Comparison of ENCODE assay signal across 9 cellular contexts in the genomic region with DNA sequence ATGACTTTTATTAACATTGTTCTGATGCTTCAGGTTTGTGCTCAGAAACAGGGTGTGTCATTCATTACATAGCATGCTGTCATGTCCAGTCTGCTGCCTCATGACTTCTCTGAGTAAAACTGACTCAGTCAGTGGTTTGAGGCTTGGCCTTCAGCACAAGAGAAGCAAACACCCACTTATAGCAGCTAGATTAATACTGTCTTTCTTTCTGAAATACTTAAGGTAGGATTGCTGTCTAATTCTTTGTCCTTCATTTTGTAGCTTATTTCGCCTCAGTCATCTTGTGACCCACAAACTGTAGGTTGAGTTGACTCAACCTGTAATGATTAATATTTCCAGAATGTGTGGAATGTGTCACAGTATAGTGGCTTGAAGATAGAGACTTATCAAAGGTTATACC. TPM values are rescaled to one million over a fixed set of nuclear protein-coding genes. Genes with fewer than 3 reads are reported as not detected.
DNase-seq lines count a peak whose midpoint lies in the region; ATAC-seq, FAIRE-seq and TF ChIP-seq lines count a peak whose summit lies in the region.
"Had no signal": no experiment of that assay in that cellular context is flagged by ENCODE, and none has a peak within 500 bp of the region (broad histone marks: within the 10 kb centered on the region; RNA-seq: fewer than 3 reads in every experiment).

No MANE protein-coding gene starts in this region.

- peak overlapping the region; percentile 35 for H3K27ac Mint-ChIP-seq in endodermal cell
- no peak overlapping the region for H3K27ac Mint-ChIP-seq in T-cell

- H4K8ac ChIP-seq in IMR-90 (ENCODE audit: low read depth in 2 of 2, low read length in 2 of 2) = 0 out of 4 replicates have a peak overlapping the region, but pooled peaks of 1 of the 2 experiments have one; percentile 28

- no peak overlapping the region for H2AFZ ChIP-seq in IMR-90 (replicated peaks; ENCODE audit: low read length, poor library complexity)

- POLR2A ChIA-PET in IMR-90 (lab: Charles Lee; ENCODE audit: unreplicated experiment) = no interaction called here
- POLR2A ChIA-PET in T-cell (lab: Charles Lee) = no interaction called here

- ATAC-seq in GM19395 (IDR thresholded peaks at IDR 0.05; ENCODE audit: unreplicated experiment) (peak; percentile 46), IMR-90 (ENCODE audit: low read depth) (peak; percentile 89), pancreas (peak; percentile 53 to 91 (median 78)), T-cell (replicated peaks in 1 of 4) (no peak), HG03457 (IDR thresholded peaks at IDR 0.05; ENCODE audit: unreplicated experiment) (no peak)

- no peaks in the 10 kb centered on the region for H3K4me1 Mint-ChIP-seq in endodermal cell
- no peaks in the 10 kb centered on the region for H3K4me1 Mint-ChIP-seq in T-cell

- in situ Hi-C loops in IMR-90 (cut with MboI; ENCODE audit: low sequenced_read_pairs) = no loop called here
- in situ Hi-C loops in GM13976 (cut with MboI; ENCODE audit: low sequenced_read_pairs, unreplicated experiment) = no loop called here

- H3K79me1 ChIP-seq in IMR-90 (ENCODE audit: low read depth in 1 of 2, low read length in 2 of 2) = peaks cover 4 to 26% of the 10 kb centered on the region in 2 experiments; a peak in 3 of 4 replicates

- no peak overlapping the region for H3K4me3 ChIP-seq in IMR-90 (ENCODE audit: insufficient read depth, low read depth, low read length)
- H3K4me3 ChIP-seq in endodermal cell (ENCODE audit: low read length) = no peak overlapping the region
- H3K4me3 ChIP-seq in pancreas = no peak overlapping the region
- H3K4me3 ChIP-seq: dorsolateral prefrontal cortex had no signal

- TF ChIP-seq RAD21 in IMR-90 (IDR thresholded peaks at IDR 0.05; ENCODE audit: low read length) = no peak

- no peak overlapping the region; the same call in 1 of the 2 replicates for H4K91ac ChIP-seq in IMR-90 (ENCODE audit: insufficient read depth, low read depth, low read length)

- no peak overlapping the region for H4K5ac ChIP-seq in IMR-90 (ENCODE audit: low read depth, low read length)

- TF ChIP-seq CTCF in IMR-90 (conservative IDR thresholded peaks at IDR 0.05; ENCODE audit: low read depth, low read length) (no peak), endodermal cell (conservative IDR thresholded peaks at IDR 0.05) (no peak), pancreas (IDR thresholded peaks at IDR 0.05) (no peak), GM13976 (IDR thresholded peaks at IDR 0.05; ENCODE audit: borderline replicate concordance, control extremely low read depth, extremely low read depth, insufficient read depth, missing control alignments) (no peak)

- H3K56ac ChIP-seq in IMR-90 (ENCODE audit: extremely low read depth, insufficient read depth, low read length) = no peak overlapping the region

- no peaks in the 10 kb centered on the region for H3K36me3 Mint-ChIP-seq in endodermal cell (ENCODE audit: low read depth)
- no peaks in the 10 kb centered on the region for H3K36me3 Mint-ChIP-seq in T-cell

- H2AK5ac ChIP-seq in IMR-90 (ENCODE audit: low read depth, low read length) = no peak overlapping the region

- 0 out of 2 replicates have a peak overlapping the region, but pooled peaks have one; percentile 32 for H3K4ac ChIP-seq in IMR-90 (ENCODE audit: low read depth, low read length)

- no peaks in the 10 kb centered on the region; the same call in 1 of the 2 replicates for H4K20me1 ChIP-seq in IMR-90 (ENCODE audit: insufficient read depth, low read length)

- H2BK20ac ChIP-seq in IMR-90 (ENCODE audit: low read depth, low read length) = 0 out of 2 replicates have a peak overlapping the region, but pooled peaks have one; percentile 0

- H3K18ac ChIP-seq in IMR-90 (ENCODE audit: low read depth, low read length) = peak overlapping the region; percentile 72; the same call in 1 of the 2 replicates

- peak overlapping the region; percentile 85 for H2BK5ac ChIP-seq in IMR-90 (ENCODE audit: low read depth, low read length, poor library complexity, severe bottlenecking)

- H3K27me3 ChIP-seq in IMR-90 (ENCODE audit: control insufficient read depth, insufficient read depth, low read length) (no peaks in the 10 kb centered on the region), endodermal cell (ENCODE audit: control insufficient read depth, insufficient read depth, low read length, poor library complexity, severe bottlenecking) (no peaks in the 10 kb centered on the region), pancreas (no peaks in the 10 kb centered on the region)
- H3K27me3 ChIP-seq: dorsolateral prefrontal cortex had no signal

- no peak overlapping the region for H2AK9ac ChIP-seq in IMR-90 (replicated peaks; ENCODE audit: low read depth, low read length, poor library complexity)

- H3K27me3 Mint-ChIP-seq in endodermal cell (ENCODE audit: insufficient read depth) (no peaks in the 10 kb centered on the region), T-cell (no peaks in the 10 kb centered on the region)

- DNase-seq in IMR-90 = peak; percentile 95
- DNase-seq in endodermal cell = no peak
- peak in 1 of 6 donors; percentile 21 for DNase-seq in pancreas
- no peak for DNase-seq in GM13976 (ENCODE audit: low spot score)
- DNase-seq in T-cell = no peak
- DNase-seq in NCI-H345 (lab: John Stamatoyannopoulos, UW) = no peak
- DNase-seq: dorsolateral prefrontal cortex had no signal

- no peak overlapping the region for H3K27ac ChIP-seq in IMR-90 (ENCODE audit: insufficient read depth, low read length)
- H3K27ac ChIP-seq in endodermal cell (ENCODE audit: low read depth, low read length) = no peak overlapping the region
- peak overlapping the region in 2 of 4 donors; percentile 43 to 49 for H3K27ac ChIP-seq in pancreas
- H3K27ac ChIP-seq: dorsolateral prefrontal cortex had no signal

- no peak for FAIRE-seq in pancreas (lab: Jason Lieb, UNC)

- peak overlapping the region; percentile 43 for H2BK120ac ChIP-seq in IMR-90 (ENCODE audit: low read depth, low read length)

- H3K4me3 Mint-ChIP-seq in endodermal cell = no peak overlapping the region
- H3K4me3 Mint-ChIP-seq in T-cell = no peak overlapping the region

- H3K9me3 Mint-ChIP-seq in endodermal cell (no peaks in the 10 kb centered on the region), T-cell (peaks cover 0 to 4% (median 4%) of the 10 kb centered on the region in 3 donors)

- CTCF ChIA-PET in IMR-90 (lab: Yijun Ruan, JAX) = no interaction called here
- CTCF ChIA-PET in T-cell (lab: Charles Lee) = no interaction called here

- H3K9me3 ChIP-seq in IMR-90 (ENCODE audit: control insufficient read depth, insufficient read depth, low read length) (no peaks in the 10 kb centered on the region), endodermal cell (ENCODE audit: control insufficient read depth, low read length) (no peaks in the 10 kb centered on the region), pancreas (no peaks in the 10 kb centered on the region)

- H3K23ac ChIP-seq in IMR-90 (ENCODE audit: low read depth, low read length) = peak overlapping the region; percentile 0; the same call in 1 of the 2 replicates

- H3K14ac ChIP-seq in IMR-90 (replicated peaks; ENCODE audit: low read depth, low read length) = 0 out of 2 replicates have a peak overlapping the region, but pooled peaks have one; percentile 61

- BruUV-seq in IMR-90 (replicated peaks; lab: Mats Ljungman, UMichigan) = no TSS peak

- dilution Hi-C loops in IMR-90 (cut with HindIII; ENCODE audit: low sequenced_read_pairs, unreplicated experiment) = no loop called here

- no peaks in the 10 kb centered on the region for H3K9me1 ChIP-seq in IMR-90 (ENCODE audit: insufficient read depth, low read length)

- no CpG with 5 or more reads among the region's 1 CpG for WGBS in IMR-90 (ENCODE audit: extremely low coverage in 2 of 2, insufficient read length in 1 of 2), 2 experiments
- 88 to 89% methylated on average over 1 of the region's 1 CpG for WGBS in endodermal cell (ENCODE audit: insufficient coverage in 1 of 2, insufficient read length in 1 of 2), 2 experiments
- WGBS in pancreas, 2 donors = 73 to 75% methylated on average over 1 of the region's 1 CpG

- intact Hi-C loops in IMR-90 (cut with micrococcal nuclease) (no loop called here), pancreas (cut with DNase I) (no loop called here)

- H2BK15ac ChIP-seq in IMR-90 (ENCODE audit: low read depth, low read length) = no peak overlapping the region

- no peaks in the 10 kb centered on the region for H3K36me3 ChIP-seq in IMR-90 (ENCODE audit: control insufficient read depth, insufficient read depth, low read length)
- no peaks in the 10 kb centered on the region for H3K36me3 ChIP-seq in endodermal cell (ENCODE audit: control insufficient read depth, insufficient read depth, low read length)
- no peaks in the 10 kb centered on the region for H3K36me3 ChIP-seq in pancreas

- no peak for TF ChIP-seq POLR2A in IMR-90 (IDR thresholded peaks at IDR 0.05; ENCODE audit: low read depth, low read length)

- peaks cover 4% of the 10 kb centered on the region; the same call in 1 of the 2 replicates for H3K4me1 ChIP-seq in IMR-90 (ENCODE audit: control insufficient read depth, insufficient read depth, low read length)
- H3K4me1 ChIP-seq in endodermal cell (ENCODE audit: control insufficient read depth, insufficient read depth, low read length) = no peaks in the 10 kb centered on the region
- peaks cover 0 to 14% (median 5%) of the 10 kb centered on the region in 3 donors for H3K4me1 ChIP-seq in pancreas

- no peak overlapping the region for H3K9ac ChIP-seq in IMR-90 (ENCODE audit: low read depth, low read length)
- no peak overlapping the region for H3K9ac ChIP-seq in endodermal cell (ENCODE audit: extremely low read depth, low read length, poor library complexity, severe bottlenecking)

- peak overlapping the region; percentile 58; the same call in 1 of the 2 replicates for H3K4me2 ChIP-seq in IMR-90 (ENCODE audit: low read depth, low read length)

TF ChIP-seq in IMR-90, 13 proteins besides CTCF, POLR2A, EP300 and RAD21 (continues in another document):
- no peak for TF ChIP-seq CEBPB (IDR thresholded peaks at IDR 0.05; ENCODE audit: low read depth, low read length)
- TF ChIP-seq NFE2L2 (IDR thresholded peaks at IDR 0.05; ENCODE audit: low read depth, low read length) = no peak
- peak; percentile 41; the same call in 1 of the 2 replicates for TF ChIP-seq BHLHE40 (IDR thresholded peaks at IDR 0.05; ENCODE audit: low read depth, low read length)

RNA-seq across cellular contexts. Expression of gene RASAL2, which starts 32.9 kb away (rescaled TPM):
- 19.2 and 20.6 TPM in 2 replicates for total RNA-seq in IMR-90 (2012; rRNA removed)
- 12.9 and 13.1 TPM in 2 replicates for polyA plus RNA-seq in IMR-90 (2012; rRNA removed)
- polyA plus RNA-seq in IMR-90 (2012; cell fraction: cytosol; rRNA removed) = 5.1 TPM in 2 replicates
- polyA plus RNA-seq in IMR-90 (2012; cell fraction: nucleus; rRNA removed; ENCODE audit: low replicate concordance) = 26.8 and 71.5 TPM in 2 replicates
- 10 to 100 TPM; 21.8 to 22.1 TPM for total RNA-seq in endodermal cell
- 19.7 TPM for polyA plus RNA-seq in endodermal cell (2013, experiment 1 of 2)
- polyA plus RNA-seq in endodermal cell (2013, experiment 2 of 2) = 16.8 TPM
- total RNA-seq in pancreas = 10 to 100 TPM in 1 of 6 donors, 1 to 10 TPM in 5; 3.9 to 12.9 (median 5.0) TPM
- polyA plus RNA-seq in pancreas = 1 to 10 TPM; 2.5 to 3.9 TPM
- total RNA-seq in T-cell = under 1 TPM in 4 of 5 donors, not detected in 1; 0.05 to 0.19 (median 0.11) TPM

Comparison
In these comparisons a context has a peak if more than half of its experiments do, and no peak if none do; other contexts are left out.
1. ATAC-seq: peak in GM19395 (single experiment), IMR-90 (single experiment) and pancreas (4 of 4); none in T-cell (0 of 4) and HG03457 (single experiment).
2. RNA of gene RASAL2, which starts 32.9 kb away (total RNA-seq): 21.8 to 22.1 TPM in endodermal cell, 19.2 to 20.6 TPM in IMR-90 and 3.9 to 12.9 TPM in pancreas; 0.05 to 0.19 TPM in T-cell; every median in the first group is over 4 times any median in the second.